In the genomic region with DNA sequence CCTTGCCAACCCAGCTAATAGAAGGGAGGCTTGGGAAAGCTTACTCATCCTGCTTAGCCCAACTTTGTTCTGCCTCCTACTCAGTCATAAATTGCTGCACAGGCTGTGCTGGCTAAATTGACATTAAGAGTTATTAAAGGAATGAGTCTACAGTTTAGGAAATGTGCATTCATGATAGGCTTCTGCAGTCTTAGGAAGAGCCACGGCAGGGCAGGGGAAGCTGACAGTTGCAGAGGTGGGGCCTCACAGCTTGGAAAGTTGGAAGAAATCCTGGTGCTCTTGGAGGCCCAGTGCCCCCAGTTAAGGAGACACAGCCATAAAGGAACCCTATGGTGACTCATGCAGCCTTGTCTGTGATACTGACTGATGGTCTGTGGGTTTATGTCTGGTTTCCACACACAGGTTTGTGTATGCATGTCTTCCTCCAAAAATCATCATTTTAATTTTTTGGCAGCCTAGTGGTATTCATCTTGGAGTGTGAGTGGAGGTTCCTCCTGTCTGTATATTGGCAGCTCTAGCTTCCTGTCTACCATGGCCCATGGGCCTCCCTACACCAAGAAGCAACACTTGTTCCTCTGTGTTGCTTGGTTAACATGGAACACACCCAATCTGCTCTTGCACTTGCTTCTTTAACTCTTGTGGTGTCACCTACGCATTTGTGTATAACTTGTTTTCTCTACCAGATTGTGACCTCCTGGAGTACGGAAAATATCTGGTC, we compare ENCODE assay signal across 10 cellular contexts.
DNase-seq lines count a peak whose midpoint lies in the region; ATAC-seq and TF ChIP-seq lines count a peak whose summit lies in the region.
"Had no signal": no experiment of that assay in that cellular context is flagged by ENCODE, and none has a peak within 500 bp of the region (broad histone marks: within the 10 kb centered on the region; RNA-seq: fewer than 3 reads in every experiment).

No MANE protein-coding gene starts in this region.

- peak; percentile 60 for ATAC-seq in PC-3
- peak; percentile 71 for ATAC-seq in stimulated activated effector memory CD8-positive, alpha-beta T cell treated with anti-CD3 and anti-CD28 coated beads, Interleukin-12 subunit alpha, Interleukin-12 subunit beta, amount 100 ng/mL, for 72 hours
- no peak for ATAC-seq in GM21717 (IDR thresholded peaks at IDR 0.05; ENCODE audit: unreplicated experiment)
- no peak for ATAC-seq in GM21529 (IDR thresholded peaks at IDR 0.05; ENCODE audit: unreplicated experiment)

- no peak overlapping the region for H3K27ac Mint-ChIP-seq in stimulated activated effector memory CD8-positive, alpha-beta T cell treated with anti-CD3 and anti-CD28 coated beads, Interleukin-12 subunit alpha, Interleukin-12 subunit beta, amount 100 ng/mL, for 72 hours

- CTCF ChIA-PET in PC-3 (lab: Charles Lee): interaction anchor here (0.5 kb wide), 1 partner anchor 343 kb away, joined by 8 read pairs; no protein-coding TSS in a partner anchor

- no peak overlapping the region for H3K4me2 ChIP-seq in PC-3 (ENCODE audit: low read length)

- no peaks in the 10 kb centered on the region for H3K36me3 Mint-ChIP-seq in stimulated activated effector memory CD8-positive, alpha-beta T cell treated with anti-CD3 and anti-CD28 coated beads, Interleukin-12 subunit alpha, Interleukin-12 subunit beta, amount 100 ng/mL, for 72 hours

- BruUV-seq in PC-3 (replicated peaks; lab: Mats Ljungman, UMichigan): no TSS peak

- H3K9me3 ChIP-seq in PC-3 (ENCODE audit: low read length): no peaks in the 10 kb centered on the region
- H3K9me3 ChIP-seq: pancreas had no signal

- H3K36me3 ChIP-seq in PC-3 (ENCODE audit: low read depth, low read length): no peaks in the 10 kb centered on the region
- H3K36me3 ChIP-seq: pancreas had no signal

- H3K4me3 ChIP-seq in PC-3 (ENCODE audit: low read length) (no peak overlapping the region), fibroblast of mammary gland (ENCODE audit: control insufficient read depth, low read depth, low read length) (no peak overlapping the region)
- H3K4me3 ChIP-seq: pancreas had no signal

- TF ChIP-seq CTCF in PC-3 (conservative IDR thresholded peaks at IDR 0.05; ENCODE audit: low read depth, low read length) (no peak), fibroblast of mammary gland (conservative IDR thresholded peaks at IDR 0.05; ENCODE audit: control insufficient read depth, insufficient read depth, low read depth, low read length) (no peak)

- H3K9me3 Mint-ChIP-seq in stimulated activated effector memory CD8-positive, alpha-beta T cell treated with anti-CD3 and anti-CD28 coated beads, Interleukin-12 subunit alpha, Interleukin-12 subunit beta, amount 100 ng/mL, for 72 hours: peaks cover 2% of the 10 kb centered on the region

- DNase-seq in DMS53 (lab: John Stamatoyannopoulos, UW) (peak; percentile 9), DMS53 treated with DMSO at 0.1 percent for 48 hours (lab: John Stamatoyannopoulos, UW; ENCODE audit: unreplicated experiment) (no peak), PC-3 (peak; percentile 33), fibroblast of mammary gland (ENCODE audit: low read depth) (peak; percentile 88), foreskin melanocyte (no peak)
- DNase-seq in stimulated activated effector memory CD8-positive, alpha-beta T cell treated with anti-CD3 and anti-CD28 coated beads, Interleukin-12 subunit alpha, Interleukin-12 subunit beta, amount 100 ng/mL, for 72 hours (ENCODE audit: low spot score in 2 of 2): no peak
- DNase-seq: pancreas had no signal

- no peaks in the 10 kb centered on the region for H3K4me1 Mint-ChIP-seq in stimulated activated effector memory CD8-positive, alpha-beta T cell treated with anti-CD3 and anti-CD28 coated beads, Interleukin-12 subunit alpha, Interleukin-12 subunit beta, amount 100 ng/mL, for 72 hours

- no peak overlapping the region for H2AFZ ChIP-seq in PC-3 (ENCODE audit: low read length)

- no peak overlapping the region for H3K9ac ChIP-seq in PC-3 (ENCODE audit: low read length)

- peak overlapping the region; percentile 29 for H3K27ac ChIP-seq in PC-3 (ENCODE audit: low read length)
- H3K27ac ChIP-seq: 22Rv1, pancreas had no signal

- H3K4me1 ChIP-seq in PC-3 (ENCODE audit: insufficient read depth, low read length): peaks cover 25% of the 10 kb centered on the region
- H3K4me1 ChIP-seq: pancreas had no signal

- no peaks in the 10 kb centered on the region for H3K9me2 ChIP-seq in PC-3 (replicated peaks; ENCODE audit: low read length)

- H3K4me3 Mint-ChIP-seq in stimulated activated effector memory CD8-positive, alpha-beta T cell treated with anti-CD3 and anti-CD28 coated beads, Interleukin-12 subunit alpha, Interleukin-12 subunit beta, amount 100 ng/mL, for 72 hours: no peak overlapping the region

- H3K27me3 ChIP-seq in PC-3 (ENCODE audit: low read length): no peaks in the 10 kb centered on the region
- H3K27me3 ChIP-seq: pancreas had no signal

- intact Hi-C loops in PC-3 (cut with micrococcal nuclease): no loop called here

- H4K20me1 ChIP-seq in PC-3 (ENCODE audit: low read length): no peaks in the 10 kb centered on the region

- no peaks in the 10 kb centered on the region for H3F3A ChIP-seq in PC-3 (ENCODE audit: low read length, unreplicated experiment)

- POLR2A ChIA-PET in PC-3 (lab: Charles Lee; ENCODE audit: unreplicated experiment): no interaction called here

- no peaks in the 10 kb centered on the region for H3K79me2 ChIP-seq in PC-3 (ENCODE audit: low read length)

Comparison
In these comparisons a context has a peak if more than half of its experiments do, and no peak if none do; other contexts are left out.
1. DNase-seq: peak in DMS53 (single experiment), PC-3 (single experiment) and fibroblast of mammary gland (single experiment); none in DMS53 treated with DMSO at 0.1 percent for 48 hours (single experiment), stimulated activated effector memory CD8-positive, alpha-beta T cell treated with anti-CD3 and anti-CD28 coated beads, Interleukin-12 subunit alpha, Interleukin-12 subunit beta, amount 100 ng/mL, for 72 hours (0 of 2) and foreskin melanocyte (single experiment).
2. ATAC-seq: peak in PC-3 (single experiment) and stimulated activated effector memory CD8-positive, alpha-beta T cell treated with anti-CD3 and anti-CD28 coated beads, Interleukin-12 subunit alpha, Interleukin-12 subunit beta, amount 100 ng/mL, for 72 hours (single experiment); none in GM21717 (single experiment) and GM21529 (single experiment).